Comparison of ENCODE assay signal across 11 cellular contexts in genomic region chr11:78312712-78313111, GRCh38.
DNase-seq lines count a peak whose midpoint lies in the region; ATAC-seq and TF ChIP-seq lines count a peak whose summit lies in the region.
"Had no signal": no experiment of that assay in that cellular context is flagged by ENCODE, and none has a peak within 500 bp of the region (broad histone marks: within the 10 kb centered on the region; RNA-seq: fewer than 3 reads in every experiment).

No MANE protein-coding gene starts in this region.

- TF ChIP-seq CTCF in GM20000 (IDR thresholded peaks at IDR 0.05; ENCODE audit: extremely low read depth, missing control alignments) (no peak), PC-3 (conservative IDR thresholded peaks at IDR 0.05; ENCODE audit: low read depth, low read length) (no peak), stomach (IDR thresholded peaks at IDR 0.05) (no peak), nephron progenitor cell (IDR thresholded peaks at IDR 0.05) (no peak)

- no peaks in the 10 kb centered on the region for H3F3A ChIP-seq in PC-3 (ENCODE audit: low read length, unreplicated experiment)

- peaks cover 14% of the 10 kb centered on the region for H3K4me1 ChIP-seq in PC-3 (ENCODE audit: insufficient read depth, low read length)
- H3K4me1 ChIP-seq in mucosa of rectum (ENCODE audit: control insufficient read depth in 2 of 2, insufficient read depth in 2 of 2, low read length in 2 of 2), result peaks cover 8 to 17% of the 10 kb centered on the region in 2 donors
- peaks cover 27 to 46% (median 33%) of the 10 kb centered on the region in 4 donors for H3K4me1 ChIP-seq in stomach

- H2AFZ ChIP-seq in PC-3 (ENCODE audit: low read length), result no peak overlapping the region

- H3K27ac ChIP-seq in PC-3 (ENCODE audit: low read length), result no peak overlapping the region
- peak overlapping the region; percentile 2 to 30 for H3K27ac ChIP-seq in mucosa of rectum (ENCODE audit: low read depth in 2 of 2, low read length in 2 of 2)
- peak overlapping the region in 1 of 5 donors; percentile 19 for H3K27ac ChIP-seq in stomach
- H3K27ac ChIP-seq: lower lobe of right lung had no signal

- H3K27ac Mint-ChIP-seq in nephron progenitor cell, result no peak overlapping the region
- H3K27ac Mint-ChIP-seq: activated naive CD8-positive, alpha-beta T cell treated with anti-CD3 and anti-CD28 coated beads, Interleukin-2, amount 10 ng/mL, durations not matched to agents 7 days and 5 days had no signal

- peaks cover 42% of the 10 kb centered on the region for H3K4me1 Mint-ChIP-seq in nephron progenitor cell

- no peak for TF ChIP-seq EP300 in stomach (IDR thresholded peaks at IDR 0.05)

- H3K79me2 ChIP-seq in PC-3 (ENCODE audit: low read length), result no peaks in the 10 kb centered on the region

- CTCF ChIA-PET in PC-3 (lab: Charles Lee), result no interaction called here

- H3K36me3 Mint-ChIP-seq in nephron progenitor cell (ENCODE audit: low read depth), result peaks cover 7% of the 10 kb centered on the region

- intact Hi-C loops in PC-3 (cut with micrococcal nuclease) (loop anchor here (10.0 kb wide), 1 partner anchor 78 kb away; no protein-coding TSS in a partner anchor), stomach (cut with DNase I; ENCODE audit: low total_unique reads) (no loop called here)

- POLR2A ChIA-PET in PC-3 (lab: Charles Lee; ENCODE audit: unreplicated experiment), result no interaction called here

- no peaks in the 10 kb centered on the region for H3K9me2 ChIP-seq in PC-3 (replicated peaks; ENCODE audit: low read length)

- DNase-seq in CD1c-positive myeloid dendritic cell (ENCODE audit: extremely low spot score) (peak; percentile 68), GM20000 (ENCODE audit: low spot score) (peak; percentile 17), PC-3 (no peak), stomach (no peak), nephron progenitor cell (no peak), NCI-H226 (no peak)
- no peak for DNase-seq in stimulated activated CD4-positive, alpha-beta T cell treated with anti-CD3 and anti-CD28 coated beads, Interleukin-4, amount 100 ng/mL, for 1 hour
- DNase-seq: activated naive CD8-positive, alpha-beta T cell treated with anti-CD3 and anti-CD28 coated beads, Interleukin-2, amount 10 ng/mL, durations not matched to agents 7 days and 5 days; lower lobe of right lung; stimulated activated CD4-positive, alpha-beta T cell treated with anti-CD3 and anti-CD28 coated beads, Interleukin-12 subunit alpha, Interleukin-12 subunit beta, amount 100 ng/mL, for 4 hours had no signal

- 85 to 97% (median 90%) methylated on average over 4 of the region's 4 CpGs for WGBS in stomach, 5 donors

- H3K4me2 ChIP-seq in PC-3 (ENCODE audit: low read length), result peak overlapping the region; percentile 16; the same call in 1 of the 2 replicates

- H4K20me1 ChIP-seq in PC-3 (ENCODE audit: low read length), result no peaks in the 10 kb centered on the region

- H3K4me3 ChIP-seq in PC-3 (ENCODE audit: low read length), result no peak overlapping the region
- no peak overlapping the region for H3K4me3 ChIP-seq in mucosa of rectum (ENCODE audit: low read length in 2 of 2)
- H3K4me3 ChIP-seq in stomach, result no peak overlapping the region
- H3K4me3 ChIP-seq: lower lobe of right lung had no signal

- H3K9me3 ChIP-seq in PC-3 (ENCODE audit: low read length), result no peaks in the 10 kb centered on the region
- H3K9me3 ChIP-seq in mucosa of rectum (ENCODE audit: control insufficient read depth in 2 of 2, low read length in 2 of 2), result no peaks in the 10 kb centered on the region
- no peaks in the 10 kb centered on the region for H3K9me3 ChIP-seq in stomach
- H3K9me3 ChIP-seq: lower lobe of right lung had no signal

- H3K4me3 Mint-ChIP-seq in nephron progenitor cell, result no peak overlapping the region
- H3K4me3 Mint-ChIP-seq: activated naive CD8-positive, alpha-beta T cell treated with anti-CD3 and anti-CD28 coated beads, Interleukin-2, amount 10 ng/mL, durations not matched to agents 7 days and 5 days had no signal

- H3K27me3 ChIP-seq in PC-3 (ENCODE audit: low read length) (no peaks in the 10 kb centered on the region), mucosa of rectum (ENCODE audit: control insufficient read depth in 2 of 2, insufficient read depth in 2 of 2, low read length in 2 of 2) (no peaks in the 10 kb centered on the region), stomach (no peaks in the 10 kb centered on the region)

- TF ChIP-seq POLR2A in stomach (IDR thresholded peaks at IDR 0.05), result no peak

- no TSS peak for BruUV-seq in PC-3 (replicated peaks; lab: Mats Ljungman, UMichigan)

- no peaks in the 10 kb centered on the region for H3K36me3 ChIP-seq in PC-3 (ENCODE audit: low read depth, low read length)
- H3K36me3 ChIP-seq in mucosa of rectum (ENCODE audit: control insufficient read depth in 2 of 2, insufficient read depth in 2 of 2, low read length in 2 of 2), result no peaks in the 10 kb centered on the region
- no peaks in the 10 kb centered on the region for H3K36me3 ChIP-seq in stomach
- H3K36me3 ChIP-seq: lower lobe of right lung had no signal

- H3K9me3 Mint-ChIP-seq in nephron progenitor cell, result no peaks in the 10 kb centered on the region
- H3K9me3 Mint-ChIP-seq: activated naive CD8-positive, alpha-beta T cell treated with anti-CD3 and anti-CD28 coated beads, Interleukin-2, amount 10 ng/mL, durations not matched to agents 7 days and 5 days had no signal

- no peak overlapping the region for H3K9ac ChIP-seq in PC-3 (ENCODE audit: low read length)
- no peak overlapping the region for H3K9ac ChIP-seq in mucosa of rectum (ENCODE audit: low read depth in 1 of 2, low read length in 2 of 2)

- no peaks in the 10 kb centered on the region for H3K27me3 Mint-ChIP-seq in nephron progenitor cell (ENCODE audit: low read depth, poor library complexity)

- ATAC-seq in PC-3, result no peak

Comparison
In these comparisons a context has a peak if more than half of its experiments do, and no peak if none do; other contexts are left out.
1. DNase-seq: peak in CD1c-positive myeloid dendritic cell (single experiment) and GM20000 (single experiment); none in PC-3 (single experiment), stimulated activated CD4-positive, alpha-beta T cell treated with anti-CD3 and anti-CD28 coated beads, Interleukin-4, amount 100 ng/mL, for 1 hour (single experiment), stomach (single experiment), nephron progenitor cell (single experiment) and NCI-H226 (single experiment).